ENCODE assay signal across 11 cellular contexts in genomic region chr17:50661348-50661747, GRCh38. TPM values are rescaled to one million over a fixed set of nuclear protein-coding genes. Genes with fewer than 3 reads are reported as not detected.
A peak's percentile ranks its signal among the peaks of the same experiment; 100 is the strongest.
DNase-seq lines count a peak whose midpoint lies in the region; ATAC-seq and TF ChIP-seq lines count a peak whose summit lies in the region.
"Had no signal": no experiment of that assay in that cellular context is flagged by ENCODE, and none has a peak within 500 bp of the region (broad histone marks: within the 10 kb centered on the region; RNA-seq: fewer than 3 reads in every experiment).

No MANE protein-coding gene starts in this region.

- no TSS peak for BruUV-seq in OCI-LY7 (replicated peaks; lab: Mats Ljungman, UMichigan)

- no peaks in the 10 kb centered on the region for H4K20me1 ChIP-seq in OCI-LY7 (ENCODE audit: insufficient read depth, low read length)

- ATAC-seq in HG02840 (IDR thresholded peaks at IDR 0.05; ENCODE audit: low FRiP score, unreplicated experiment): no peak
- ATAC-seq in HG02981 (IDR thresholded peaks at IDR 0.05; ENCODE audit: unreplicated experiment): no peak
- no peak for ATAC-seq in GM21528 (IDR thresholded peaks at IDR 0.05; ENCODE audit: low FRiP score, unreplicated experiment)

- TF ChIP-seq CTCF in OCI-LY7 (conservative IDR thresholded peaks at IDR 0.05; ENCODE audit: low read length) (no peak), sigmoid colon (IDR thresholded peaks at IDR 0.05) (no peak)

- CTCF ChIA-PET in OCI-LY7 (lab: Charles Lee; ENCODE audit: unreplicated experiment): no interaction called here

- peak overlapping the region in 1 of 2 donors; percentile 13 for H3K9ac ChIP-seq in duodenal mucosa (ENCODE audit: low read depth in 1 of 2, low read length in 2 of 2)

- peak overlapping the region; percentile 13; the same call in 1 of the 2 replicates for H3K4me2 ChIP-seq in OCI-LY7 (ENCODE audit: low read length)

- H2AFZ ChIP-seq in OCI-LY7 (ENCODE audit: low read length): no peak overlapping the region

- no peaks in the 10 kb centered on the region for H3K79me2 ChIP-seq in OCI-LY7 (ENCODE audit: insufficient read depth, low read depth, low read length)

- H3K4me1 ChIP-seq in OCI-LY7 (ENCODE audit: insufficient read depth, low read length, poor library complexity, severe bottlenecking) (peaks cover 8% of the 10 kb centered on the region), duodenal mucosa (ENCODE audit: control insufficient read depth in 1 of 2, insufficient read depth in 2 of 2, low read length in 2 of 2) (peaks cover 49 to 57% of the 10 kb centered on the region in 2 donors), sigmoid colon (peaks cover 0 to 33% (median 25%) of the 10 kb centered on the region in 4 donors)

- H3K27me3 ChIP-seq in duodenal mucosa (ENCODE audit: control insufficient read depth in 1 of 2, insufficient read depth in 2 of 2, low read length in 2 of 2): no peaks in the 10 kb centered on the region
- no peaks in the 10 kb centered on the region for H3K27me3 ChIP-seq in sigmoid colon

- DNase-seq in Daoy (ENCODE audit: low read depth): peak; percentile 27
- no peak for DNase-seq in OCI-LY7 (ENCODE audit: low spot score)
- DNase-seq in sigmoid colon: no peak
- no peak for DNase-seq in NCI-H82 (lab: John Stamatoyannopoulos, UW)
- DNase-seq: NCI-H1048; stimulated activated naive CD4-positive, alpha-beta T cell treated with Interleukin-2 at 50 U/mL for 16 hours had no signal

- no peaks in the 10 kb centered on the region for H3K9me3 ChIP-seq in OCI-LY7 (ENCODE audit: low read length)
- no peaks in the 10 kb centered on the region for H3K9me3 ChIP-seq in duodenal mucosa (ENCODE audit: control insufficient read depth in 1 of 2, low read length in 2 of 2)
- no peaks in the 10 kb centered on the region for H3K9me3 ChIP-seq in sigmoid colon

- H3K4me3 ChIP-seq in OCI-LY7 (ENCODE audit: low read depth, low read length, poor library complexity, severe bottlenecking) (no peak overlapping the region), duodenal mucosa (ENCODE audit: low read depth in 1 of 2, low read length in 2 of 2) (no peak overlapping the region), sigmoid colon (no peak overlapping the region)

- H3K36me3 ChIP-seq in OCI-LY7 (ENCODE audit: insufficient read depth, low read length) (no peaks in the 10 kb centered on the region), duodenal mucosa (ENCODE audit: control insufficient read depth in 1 of 2, insufficient read depth in 2 of 2, low read length in 2 of 2) (no peaks in the 10 kb centered on the region), sigmoid colon (no peaks in the 10 kb centered on the region)

- no peaks in the 10 kb centered on the region for H3K9me2 ChIP-seq in OCI-LY7 (ENCODE audit: insufficient read depth, low read length)

- intact Hi-C loops in OCI-LY7 (cut with micrococcal nuclease; ENCODE audit: unreplicated experiment): no loop called here
- intact Hi-C loops in sigmoid colon (cut with DNase I): no loop called here

- whole genome bisulfite sequencing in sigmoid colon, 2 donors: 49 to 76% methylated on average over 5 of the region's 5 CpGs

- TF ChIP-seq EP300 in sigmoid colon (IDR thresholded peaks at IDR 0.05): no peak

- no peak overlapping the region for H3K27ac ChIP-seq in OCI-LY7 (ENCODE audit: low read depth, low read length, poor library complexity, severe bottlenecking)
- H3K27ac ChIP-seq in duodenal mucosa (ENCODE audit: low read depth, low read length): peak overlapping the region; percentile 8
- peak overlapping the region; percentile 32 to 50 (median 46) for H3K27ac ChIP-seq in sigmoid colon

- no peak for TF ChIP-seq POLR2A in sigmoid colon (IDR thresholded peaks at IDR 0.05)

- POLR2A ChIA-PET in OCI-LY7 (lab: Charles Lee): interaction anchor here (1.2 kb wide), 1 partner anchor 38 kb away, joined by 3 read pairs; no protein-coding TSS in a partner anchor

RNA-seq across cellular contexts. Expression of gene ABCC3, which starts 26.7 kb away (rescaled TPM):
- 10.4 and 14.3 TPM in 2 replicates for total RNA-seq in Daoy (2014; rRNA removed; shearing (Covaris generic))
- not detected in 2 replicates for total RNA-seq in OCI-LY7 (2014; rRNA removed; shearing (Covaris generic))
- total RNA-seq in OCI-LY7 (2022) (not detected in 2 replicates), sigmoid colon (1 to 10 TPM in 3 of 4 donors, under 1 TPM in 1; 0.71 to 2.6 (median 1.8) TPM)
- polyA plus RNA-seq in sigmoid colon: 10 to 100 TPM; 11.4 to 94.1 (median 12.3) TPM
- total RNA-seq: SK-MEL-5 had no signal

RNA-seq across cellular contexts. Expression of gene ANKRD40, which starts 46.4 kb away (rescaled TPM):
- total RNA-seq in Daoy (2014; rRNA removed; shearing (Covaris generic)): 17.6 and 22.6 TPM in 2 replicates
- 25.7 and 27.7 TPM in 2 replicates for total RNA-seq in OCI-LY7 (2014; rRNA removed; shearing (Covaris generic))
- 47.9 and 50.4 TPM in 2 replicates for total RNA-seq in OCI-LY7 (2022)
- total RNA-seq in sigmoid colon: 10 to 100 TPM; 51.2 to 76.3 (median 63.7) TPM
- 10 to 100 TPM; 12.3 to 14.4 (median 12.9) TPM for polyA plus RNA-seq in sigmoid colon

RNA-seq across cellular contexts. Expression of gene LUC7L3, which starts 58.1 kb away (rescaled TPM):
- 20.9 and 40.3 TPM in 2 replicates for total RNA-seq in Daoy (2014; rRNA removed; shearing (Covaris generic))
- total RNA-seq in OCI-LY7 (2014; rRNA removed; shearing (Covaris generic)): 109 and 190 TPM in 2 replicates
- total RNA-seq in OCI-LY7 (2022): 190 and 206 TPM in 2 replicates
- total RNA-seq in sigmoid colon: 100 to 1,000 TPM in 1 of 4 donors, 10 to 100 TPM in 3; 65.6 to 165 (median 76.2) TPM
- 100 to 1,000 TPM in 1 of 3 donors, 10 to 100 TPM in 2; 43.2 to 188 (median 70.8) TPM for polyA plus RNA-seq in sigmoid colon
